Comparison of ENCODE assay signal across 23 cellular contexts in the genomic region with DNA sequence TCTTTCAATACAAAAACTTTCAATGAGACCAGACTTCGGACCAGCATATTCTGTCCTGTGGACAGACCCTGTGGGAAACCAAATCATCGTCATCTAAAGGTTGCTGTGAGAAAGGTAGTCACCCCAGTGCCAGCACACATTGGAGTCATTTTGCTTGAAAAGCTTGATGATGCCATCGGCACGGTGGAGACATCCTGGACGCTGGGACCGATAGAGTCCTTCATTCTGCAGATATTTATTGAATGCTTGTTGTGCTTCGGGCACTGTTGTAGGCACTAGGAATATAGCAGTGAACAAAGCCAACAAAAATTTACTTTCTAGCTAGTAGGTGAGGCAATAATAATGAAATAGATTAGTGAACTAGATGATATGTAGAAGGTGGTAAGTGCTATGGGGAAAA.
"Had no signal": no experiment of that assay in that cellular context is flagged by ENCODE, and none has a peak within 500 bp of the region (broad histone marks: within the 10 kb centered on the region; RNA-seq: fewer than 3 reads in every experiment).

No MANE protein-coding gene starts in this region.

- H3K36me3 ChIP-seq: colonic mucosa, gastrocnemius medialis had no signal

- DNase-seq: colonic mucosa; cortex of kidney; effector CD4-positive, alpha-beta T cell; effector memory CD4-positive, alpha-beta T cell; esophagus squamous epithelium; foreskin fibroblast; foreskin melanocyte; gastrocnemius medialis; glutamatergic neuron; heart left ventricle; immature natural killer cell; islet precursor cell; left cardiac atrium; left lung; left ventricle myocardium superior; lower lobe of right lung; mesenchymal stem cell; mucosa of descending colon had no signal

- H3K4me2 ChIP-seq: hepatocyte had no signal

- H3K27ac ChIP-seq: colonic mucosa, esophagus squamous epithelium, gastrocnemius medialis, heart left ventricle, hepatocyte, left lung, lower lobe of right lung had no signal

- H3K9me3 ChIP-seq: colonic mucosa, esophagus squamous epithelium, gastrocnemius medialis, heart left ventricle, left lung, lower lobe of right lung, mucosa of descending colon had no signal

- FAIRE-seq: endometrium, endothelial cell of umbilical vein had no signal

- H3K4me1 ChIP-seq: colonic mucosa had no signal

- H3K9me3 Mint-ChIP-seq: dendritic cell treated with granulocyte-macrophage colony-stimulating factor and Interleukin-4, amounts not matched to agents 40 ng/mL and 50 ng/mL, for 4 days; immature natural killer cell; mesothelial cell of epicardium had no signal

- H3K27ac Mint-ChIP-seq: dendritic cell treated with granulocyte-macrophage colony-stimulating factor and Interleukin-4, amounts not matched to agents 40 ng/mL and 50 ng/mL, for 4 days; immature natural killer cell; mesothelial cell of epicardium had no signal

- ATAC-seq: gastrocnemius medialis, heart left ventricle, left cardiac atrium, left lung, left ventricle myocardium superior, lower lobe of right lung, mucosa of descending colon had no signal

- H3K4me3 Mint-ChIP-seq: dendritic cell treated with granulocyte-macrophage colony-stimulating factor and Interleukin-4, amounts not matched to agents 40 ng/mL and 50 ng/mL, for 4 days; immature natural killer cell; mesothelial cell of epicardium had no signal

- H3K27me3 Mint-ChIP-seq: dendritic cell treated with granulocyte-macrophage colony-stimulating factor and Interleukin-4, amounts not matched to agents 40 ng/mL and 50 ng/mL, for 4 days had no signal

- H2AFZ ChIP-seq: hepatocyte had no signal

- H3K4me3 ChIP-seq: colonic mucosa, esophagus squamous epithelium, gastrocnemius medialis, heart left ventricle, hepatocyte, left lung, lower lobe of right lung, mucosa of descending colon had no signal

- H3K27me3 ChIP-seq: colonic mucosa, esophagus squamous epithelium, gastrocnemius medialis, heart left ventricle, hepatocyte, left lung had no signal
